ENCODE assay signal across 1 cellular context in genomic region chr1:232669981-232670763, GRCh38.
TF ChIP-seq lines count a peak whose summit lies in the region.

No MANE protein-coding gene starts in this region.

TF ChIP-seq in HEK293, 187 proteins besides CTCF, POLR2A, EP300 and RAD21 (continued from another document and continues in another):
- TF ChIP-seq ZNF211 (tag by site-specific recombination; IDR thresholded peaks at IDR 0.05; ENCODE audit: low read depth) (no peak), PRDM2 (tag by site-specific recombination; IDR thresholded peaks at IDR 0.05; ENCODE audit: borderline replicate concordance) (no peak), ZNF473 (tag by site-specific recombination; IDR thresholded peaks at IDR 0.05) (no peak), ZNF529 (tag by site-specific recombination; IDR thresholded peaks at IDR 0.05; ENCODE audit: insufficient replicate concordance) (no peak), ZNF645 (tag by site-specific recombination; IDR thresholded peaks at IDR 0.05) (no peak), ZNF660 (tag by site-specific recombination; IDR thresholded peaks at IDR 0.05) (peak; percentile 94), KLF1 (tag by site-specific recombination; IDR thresholded peaks at IDR 0.05) (no peak), ZNF544 (tag by site-specific recombination; IDR thresholded peaks at IDR 0.05) (no peak), ZNF221 (tag by site-specific recombination; IDR thresholded peaks at IDR 0.05; ENCODE audit: borderline replicate concordance) (no peak), ZNF169 (tag by site-specific recombination; IDR thresholded peaks at IDR 0.05) (no peak), ZBTB17 (tag by site-specific recombination; IDR thresholded peaks at IDR 0.05) (peak; percentile 68), RBAK (tag by site-specific recombination; IDR thresholded peaks at IDR 0.05) (no peak), ZNF791 (tag by site-specific recombination; IDR thresholded peaks at IDR 0.05) (no peak), GLI4 (tag by site-specific recombination; IDR thresholded peaks at IDR 0.05) (no peak), OVOL3 (tag by site-specific recombination; IDR thresholded peaks at IDR 0.05) (peak; percentile 61; the same call in 1 of the 2 replicates), FEZF1 (tag by site-specific recombination; IDR thresholded peaks at IDR 0.05) (peak; percentile 99), ZEB2 (tag by site-specific recombination; IDR thresholded peaks at IDR 0.05) (peak; percentile 90), ZNF132 (tag by site-specific recombination; IDR thresholded peaks at IDR 0.05; ENCODE audit: borderline replicate concordance) (no peak), TCF7L2 (IDR thresholded peaks at IDR 0.05; ENCODE audit: borderline replicate concordance, low read depth, low read length) (no peak), ZNF521 (tag by site-specific recombination; IDR thresholded peaks at IDR 0.05) (no peak), MEIS1 (CRISPR knock-in tag; IDR thresholded peaks at IDR 0.05; ENCODE audit: borderline replicate concordance) (no peak), ZSCAN16 (tag by site-specific recombination; IDR thresholded peaks at IDR 0.05) (no peak), ZNF148 (tag by site-specific recombination; IDR thresholded peaks at IDR 0.05; ENCODE audit: borderline replicate concordance) (no peak), ZNF16 (tag by site-specific recombination; IDR thresholded peaks at IDR 0.05; ENCODE audit: low read depth) (no peak), KLF10 (tag by site-specific recombination; IDR thresholded peaks at IDR 0.05) (no peak; the same call in 1 of the 2 replicates), ZNF548 (tag by site-specific recombination; IDR thresholded peaks at IDR 0.05) (no peak), EGR2 (tag by site-specific recombination; IDR thresholded peaks at IDR 0.05; ENCODE audit: low read depth) (no peak), ZNF571 (tag by site-specific recombination; IDR thresholded peaks at IDR 0.05) (no peak), ZNF10 (tag by site-specific recombination; IDR thresholded peaks at IDR 0.05) (peak; percentile 62; the same call in 1 of the 2 replicates), ZNF670 (tag by site-specific recombination; IDR thresholded peaks at IDR 0.05; ENCODE audit: low read depth) (no peak), ZNF18 (tag by site-specific recombination; IDR thresholded peaks at IDR 0.05) (0 out of 2 replicates have a peak, but pooled peaks have one; percentile 41), ZNF449 (tag by site-specific recombination; IDR thresholded peaks at IDR 0.05) (no peak), ZNF223 (tag by site-specific recombination; IDR thresholded peaks at IDR 0.05) (no peak), BCL6B (tag by site-specific recombination; IDR thresholded peaks at IDR 0.05) (no peak), ZNF830 (tag by site-specific recombination; IDR thresholded peaks at IDR 0.05; ENCODE audit: low read depth) (no peak), ZNF785 (tag by site-specific recombination; IDR thresholded peaks at IDR 0.05) (no peak), ZNF292 (tag by site-specific recombination; IDR thresholded peaks at IDR 0.05; ENCODE audit: borderline replicate concordance, low read depth) (no peak), YY1 (tag by site-specific recombination; IDR thresholded peaks at IDR 0.05) (no peak), ZNF350 (tag by site-specific recombination; IDR thresholded peaks at IDR 0.05) (no peak), BCL11B (tag by site-specific recombination; IDR thresholded peaks at IDR 0.05; ENCODE audit: low read depth) (no peak), ZNF621 (tag by site-specific recombination; IDR thresholded peaks at IDR 0.05) (no peak)
- TF ChIP-seq, protein P1, sequence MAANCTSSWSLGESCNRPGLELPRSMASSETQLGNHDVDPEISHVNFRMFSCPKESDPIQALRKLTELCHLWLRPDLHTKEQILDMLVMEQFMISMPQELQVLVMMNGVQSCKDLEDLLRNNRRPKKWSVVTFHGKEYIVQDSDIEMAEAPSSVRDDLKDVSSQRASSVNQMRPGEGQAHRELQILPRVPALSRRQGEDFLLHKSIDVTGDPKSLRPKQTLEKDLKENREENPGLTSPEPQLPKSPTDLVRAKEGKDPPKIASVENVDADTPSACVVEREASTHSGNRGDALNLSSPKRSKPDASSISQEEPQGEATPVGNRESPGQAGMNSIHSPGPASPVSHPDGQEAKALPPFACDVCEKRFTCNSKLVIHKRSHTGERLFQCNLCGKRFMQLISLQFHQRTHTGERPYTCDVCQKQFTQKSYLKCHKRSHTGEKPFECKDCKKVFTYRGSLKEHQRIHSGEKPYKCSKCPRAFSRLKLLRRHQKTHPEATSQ (tag by site-specific recombination; IDR thresholded peaks at IDR 0.05) = no peak; the same call in 1 of the 2 replicates
- TF ChIP-seq, protein P2, sequence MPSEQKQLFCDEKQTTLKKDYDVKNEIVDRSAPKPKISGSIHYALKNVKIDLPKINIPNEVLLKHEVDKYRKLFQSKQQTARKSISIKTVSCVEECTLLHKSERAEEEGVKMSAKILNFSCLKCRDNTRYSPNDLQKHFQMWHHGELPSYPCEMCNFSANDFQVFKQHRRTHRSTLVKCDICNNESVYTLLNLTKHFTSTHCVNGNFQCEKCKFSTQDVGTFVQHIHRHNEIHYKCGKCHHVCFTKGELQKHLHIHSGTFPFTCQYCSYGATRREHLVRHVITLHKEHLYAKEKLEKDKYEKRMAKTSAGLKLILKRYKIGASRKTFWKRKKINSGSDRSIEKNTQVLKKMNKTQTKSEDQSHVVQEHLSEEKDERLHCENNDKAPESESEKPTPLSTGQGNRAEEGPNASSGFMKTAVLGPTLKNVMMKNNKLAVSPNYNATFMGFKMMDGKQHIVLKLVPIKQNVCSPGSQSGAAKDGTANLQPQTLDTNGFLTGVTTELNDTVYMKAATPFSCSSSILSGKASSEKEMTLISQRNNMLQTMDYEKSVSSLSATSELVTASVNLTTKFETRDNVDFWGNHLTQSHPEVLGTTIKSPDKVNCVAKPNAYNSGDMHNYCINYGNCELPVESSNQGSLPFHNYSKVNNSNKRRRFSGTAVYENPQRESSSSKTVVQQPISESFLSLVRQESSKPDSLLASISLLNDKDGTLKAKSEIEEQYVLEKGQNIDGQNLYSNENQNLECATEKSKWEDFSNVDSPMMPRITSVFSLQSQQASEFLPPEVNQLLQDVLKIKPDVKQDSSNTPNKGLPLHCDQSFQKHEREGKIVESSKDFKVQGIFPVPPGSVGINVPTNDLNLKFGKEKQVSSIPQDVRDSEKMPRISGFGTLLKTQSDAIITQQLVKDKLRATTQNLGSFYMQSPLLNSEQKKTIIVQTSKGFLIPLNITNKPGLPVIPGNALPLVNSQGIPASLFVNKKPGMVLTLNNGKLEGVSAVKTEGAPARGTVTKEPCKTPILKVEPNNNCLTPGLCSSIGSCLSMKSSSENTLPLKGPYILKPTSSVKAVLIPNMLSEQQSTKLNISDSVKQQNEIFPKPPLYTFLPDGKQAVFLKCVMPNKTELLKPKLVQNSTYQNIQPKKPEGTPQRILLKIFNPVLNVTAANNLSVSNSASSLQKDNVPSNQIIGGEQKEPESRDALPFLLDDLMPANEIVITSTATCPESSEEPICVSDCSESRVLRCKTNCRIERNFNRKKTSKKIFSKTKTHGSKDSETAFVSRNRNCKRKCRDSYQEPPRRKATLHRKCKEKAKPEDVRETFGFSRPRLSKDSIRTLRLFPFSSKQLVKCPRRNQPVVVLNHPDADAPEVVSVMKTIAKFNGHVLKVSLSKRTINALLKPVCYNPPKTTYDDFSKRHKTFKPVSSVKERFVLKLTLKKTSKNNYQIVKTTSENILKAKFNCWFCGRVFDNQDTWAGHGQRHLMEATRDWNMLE (tag by site-specific recombination; conservative IDR thresholded peaks at IDR 0.05; ENCODE audit: low read depth) = peak; percentile 75
